In the genomic region with DNA sequence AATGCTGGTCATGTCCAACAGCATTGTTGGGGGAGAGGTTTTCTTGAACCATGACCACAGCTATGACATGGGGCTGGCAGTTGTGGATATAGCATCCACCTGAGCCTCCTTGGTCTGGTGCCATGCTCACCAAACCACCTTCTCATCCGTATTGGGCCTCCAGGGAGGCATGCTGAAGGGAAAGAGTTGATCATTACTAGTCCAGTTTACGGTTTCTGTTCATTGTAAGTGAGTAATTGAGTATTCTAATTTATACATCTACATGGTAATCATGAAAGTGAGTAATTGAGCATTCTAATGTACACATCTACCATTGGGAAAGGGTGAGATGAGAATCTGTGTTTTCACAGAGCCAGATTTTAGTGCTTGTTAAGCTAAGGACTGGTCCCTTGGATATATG, we compare ENCODE assay signal across 16 cellular contexts. TPM values are rescaled to one million over a fixed set of nuclear protein-coding genes. Genes with fewer than 3 reads are reported as not detected.
DNase-seq lines count a peak whose midpoint lies in the region; TF ChIP-seq lines count a peak whose summit lies in the region.
"Had no signal": no experiment of that assay in that cellular context is flagged by ENCODE, and none has a peak within 500 bp of the region (broad histone marks: within the 10 kb centered on the region; RNA-seq: fewer than 3 reads in every experiment).

No MANE protein-coding gene starts in this region.

- DNase-seq in activated CD4-positive, alpha-beta memory T cell treated with anti-CD3 and anti-CD28 coated beads for 36 hours = peak; percentile 54
- no peak for DNase-seq in activated CD4-positive, alpha-beta memory T cell treated with anti-CD3 and anti-CD28 coated beads, Interleukin-2, amount 10 ng/mL, durations not matched to agents 7 days and 5 days
- DNase-seq in stimulated activated CD4-positive, alpha-beta T cell treated with anti-CD3 and anti-CD28 coated beads, Interleukin-1b, Interleukin-23, amount 100 ng/mL, for 48 hours = peak; percentile 46
- no peak for DNase-seq in stimulated activated CD4-positive, alpha-beta T cell treated with anti-CD3 and anti-CD28 coated beads, Interleukin-2, amount 100 ng/mL, for 24 hours
- DNase-seq in smooth muscle cell (lab: John Stamatoyannopoulos, UW; ENCODE audit: unreplicated experiment) (no peak), kidney tubule cell (ENCODE audit: low spot score) (no peak), HAP-1 (ENCODE audit: low spot score in 2 of 2) (no peak)
- DNase-seq: C1 segment of cervical spinal cord, DMS79 treated with DMSO at 0.1 percent for 48 hours, HFFc6, NCI-H1436, NCI-H2029, NCI-H510A, NCI-H82, PC-9 had no signal

- no peaks in the 10 kb centered on the region for H3K27me3 Mint-ChIP-seq in activated CD4-positive, alpha-beta memory T cell treated with anti-CD3 and anti-CD28 coated beads for 36 hours
- H3K27me3 Mint-ChIP-seq in activated CD4-positive, alpha-beta memory T cell treated with anti-CD3 and anti-CD28 coated beads, Interleukin-2, amount 10 ng/mL, durations not matched to agents 7 days and 5 days = no peaks in the 10 kb centered on the region

- no peak overlapping the region for H3K4me3 ChIP-seq in smooth muscle cell
- H3K4me3 ChIP-seq in HAP-1 = no peak overlapping the region
- H3K4me3 ChIP-seq: PC-9 had no signal

- H3K27ac Mint-ChIP-seq in activated CD4-positive, alpha-beta memory T cell treated with anti-CD3 and anti-CD28 coated beads for 36 hours = peak overlapping the region; percentile 84
- H3K27ac Mint-ChIP-seq in activated CD4-positive, alpha-beta memory T cell treated with anti-CD3 and anti-CD28 coated beads, Interleukin-2, amount 10 ng/mL, durations not matched to agents 7 days and 5 days = no peak overlapping the region
- H3K27ac Mint-ChIP-seq: HFFc6 had no signal

- H3K9me3 Mint-ChIP-seq in activated CD4-positive, alpha-beta memory T cell treated with anti-CD3 and anti-CD28 coated beads for 36 hours = peaks cover 14% of the 10 kb centered on the region
- H3K9me3 Mint-ChIP-seq in activated CD4-positive, alpha-beta memory T cell treated with anti-CD3 and anti-CD28 coated beads, Interleukin-2, amount 10 ng/mL, durations not matched to agents 7 days and 5 days = no peaks in the 10 kb centered on the region
- H3K9me3 Mint-ChIP-seq: HFFc6 had no signal

- CTCF ChIA-PET in activated CD4-positive, alpha-beta memory T cell treated with anti-CD3 and anti-CD28 coated beads for 36 hours (lab: Charles Lee) = no interaction called here
- CTCF ChIA-PET in activated CD4-positive, alpha-beta memory T cell treated with anti-CD3 and anti-CD28 coated beads, Interleukin-2, amount 10 ng/mL, durations not matched to agents 7 days and 5 days (lab: Charles Lee) = no interaction called here

- TF ChIP-seq CTCF in smooth muscle cell (IDR thresholded peaks at IDR 0.05; ENCODE audit: borderline replicate concordance, insufficient read depth, poor library complexity, severe bottlenecking) = no peak

- intact Hi-C loops in activated CD4-positive, alpha-beta memory T cell treated with anti-CD3 and anti-CD28 coated beads for 36 hours (cut with micrococcal nuclease) = loop anchor here (1.0 kb wide), 1 partner anchor 13 kb away; no protein-coding TSS in a partner anchor

- H2AFZ ChIP-seq in smooth muscle cell (ENCODE audit: low read depth) = no peak overlapping the region
- H2AFZ ChIP-seq: PC-9 had no signal

- H3K4me3 Mint-ChIP-seq in activated CD4-positive, alpha-beta memory T cell treated with anti-CD3 and anti-CD28 coated beads for 36 hours = no peak overlapping the region
- H3K4me3 Mint-ChIP-seq in activated CD4-positive, alpha-beta memory T cell treated with anti-CD3 and anti-CD28 coated beads, Interleukin-2, amount 10 ng/mL, durations not matched to agents 7 days and 5 days = no peak overlapping the region
- H3K4me3 Mint-ChIP-seq: HFFc6 had no signal

- H3K9me3 ChIP-seq in smooth muscle cell (replicated peaks; ENCODE audit: low read depth) = no peaks in the 10 kb centered on the region
- H3K9me3 ChIP-seq in HAP-1 = no peaks in the 10 kb centered on the region

- peaks cover 18% of the 10 kb centered on the region for H3K4me1 ChIP-seq in smooth muscle cell (ENCODE audit: low read depth)
- peaks cover 2% of the 10 kb centered on the region for H3K4me1 ChIP-seq in HAP-1

- H3K36me3 ChIP-seq in smooth muscle cell (ENCODE audit: low read depth) (peaks cover 24% of the 10 kb centered on the region), HAP-1 (replicated peaks) (no peaks in the 10 kb centered on the region; the same call in none of the 2 replicates)

- peaks cover 64% of the 10 kb centered on the region for H3K4me1 Mint-ChIP-seq in activated CD4-positive, alpha-beta memory T cell treated with anti-CD3 and anti-CD28 coated beads for 36 hours (ENCODE audit: low read depth)
- peaks cover 59% of the 10 kb centered on the region for H3K4me1 Mint-ChIP-seq in activated CD4-positive, alpha-beta memory T cell treated with anti-CD3 and anti-CD28 coated beads, Interleukin-2, amount 10 ng/mL, durations not matched to agents 7 days and 5 days

- no peaks in the 10 kb centered on the region for H3K27me3 ChIP-seq in smooth muscle cell (ENCODE audit: low read depth)
- H3K27me3 ChIP-seq in HAP-1 (ENCODE audit: low read depth) = no peaks in the 10 kb centered on the region

- in situ Hi-C loops in HAP-1 (cut with MboI; ENCODE audit: low sequenced_read_pairs) = no loop called here

- peaks cover 91% of the 10 kb centered on the region for H3K79me2 ChIP-seq in smooth muscle cell (ENCODE audit: low read depth)

- H3K27ac ChIP-seq in smooth muscle cell (ENCODE audit: low read depth) = peak overlapping the region; percentile 89
- H3K27ac ChIP-seq: KMS-11, PC-9 had no signal

- H4K20me1 ChIP-seq in smooth muscle cell (ENCODE audit: low read depth) = peaks cover 68% of the 10 kb centered on the region

- peak overlapping the region; percentile 44 for H3K4me2 ChIP-seq in smooth muscle cell
- H3K4me2 ChIP-seq: KMS-11, PC-9 had no signal

- H3K9ac ChIP-seq in smooth muscle cell (ENCODE audit: low read depth) = peak overlapping the region; percentile 36
- H3K9ac ChIP-seq: KMS-11 had no signal

- 89% methylated on average over 2 of the region's 2 CpGs for WGBS in smooth muscle cell (ENCODE audit: low lambda C conversion rate)

- POLR2A ChIA-PET in activated CD4-positive, alpha-beta memory T cell treated with anti-CD3 and anti-CD28 coated beads for 36 hours (lab: Charles Lee) = interaction anchor here (0.6 kb wide), 1 partner anchor 589 kb away, joined by 5 read pairs; no protein-coding TSS in a partner anchor
- POLR2A ChIA-PET in activated CD4-positive, alpha-beta memory T cell treated with anti-CD3 and anti-CD28 coated beads, Interleukin-2, amount 10 ng/mL, durations not matched to agents 7 days and 5 days (lab: Charles Lee) = no interaction called here

- peaks cover 31% of the 10 kb centered on the region for H3F3A ChIP-seq in smooth muscle cell (ENCODE audit: low read depth)

- peaks cover 44% of the 10 kb centered on the region for H3K36me3 Mint-ChIP-seq in activated CD4-positive, alpha-beta memory T cell treated with anti-CD3 and anti-CD28 coated beads for 36 hours
- H3K36me3 Mint-ChIP-seq in activated CD4-positive, alpha-beta memory T cell treated with anti-CD3 and anti-CD28 coated beads, Interleukin-2, amount 10 ng/mL, durations not matched to agents 7 days and 5 days (ENCODE audit: low read depth) = peaks cover 63% of the 10 kb centered on the region

RNA-seq across cellular contexts. Expression of a gene that starts 6.8 kb away (rescaled TPM):
- total RNA-seq in activated CD4-positive, alpha-beta memory T cell treated with anti-CD3 and anti-CD28 coated beads for 36 hours = 10 to 100 TPM; 22.3 to 24.1 TPM
- 10 to 100 TPM; 23.8 to 24.0 TPM for total RNA-seq in activated CD4-positive, alpha-beta memory T cell treated with anti-CD3 and anti-CD28 coated beads, Interleukin-2, amount 10 ng/mL, durations not matched to agents 7 days and 5 days
- total RNA-seq in smooth muscle cell = 109 and 117 TPM in 2 replicates
- polyA plus RNA-seq in smooth muscle cell = 26.9 and 27.2 TPM in 2 replicates

Comparison
In these comparisons a context has a peak if more than half of its experiments do, and no peak if none do; other contexts are left out.
1. DNase-seq: peak in activated CD4-positive, alpha-beta memory T cell treated with anti-CD3 and anti-CD28 coated beads for 36 hours (single experiment) and stimulated activated CD4-positive, alpha-beta T cell treated with anti-CD3 and anti-CD28 coated beads, Interleukin-1b, Interleukin-23, amount 100 ng/mL, for 48 hours (single experiment); none in activated CD4-positive, alpha-beta memory T cell treated with anti-CD3 and anti-CD28 coated beads, Interleukin-2, amount 10 ng/mL, durations not matched to agents 7 days and 5 days (single experiment), stimulated activated CD4-positive, alpha-beta T cell treated with anti-CD3 and anti-CD28 coated beads, Interleukin-2, amount 100 ng/mL, for 24 hours (0 of 2), smooth muscle cell (single experiment), kidney tubule cell (single experiment) and HAP-1 (0 of 2).